1 cellular context compared by ENCODE assay signal in the genomic region with DNA sequence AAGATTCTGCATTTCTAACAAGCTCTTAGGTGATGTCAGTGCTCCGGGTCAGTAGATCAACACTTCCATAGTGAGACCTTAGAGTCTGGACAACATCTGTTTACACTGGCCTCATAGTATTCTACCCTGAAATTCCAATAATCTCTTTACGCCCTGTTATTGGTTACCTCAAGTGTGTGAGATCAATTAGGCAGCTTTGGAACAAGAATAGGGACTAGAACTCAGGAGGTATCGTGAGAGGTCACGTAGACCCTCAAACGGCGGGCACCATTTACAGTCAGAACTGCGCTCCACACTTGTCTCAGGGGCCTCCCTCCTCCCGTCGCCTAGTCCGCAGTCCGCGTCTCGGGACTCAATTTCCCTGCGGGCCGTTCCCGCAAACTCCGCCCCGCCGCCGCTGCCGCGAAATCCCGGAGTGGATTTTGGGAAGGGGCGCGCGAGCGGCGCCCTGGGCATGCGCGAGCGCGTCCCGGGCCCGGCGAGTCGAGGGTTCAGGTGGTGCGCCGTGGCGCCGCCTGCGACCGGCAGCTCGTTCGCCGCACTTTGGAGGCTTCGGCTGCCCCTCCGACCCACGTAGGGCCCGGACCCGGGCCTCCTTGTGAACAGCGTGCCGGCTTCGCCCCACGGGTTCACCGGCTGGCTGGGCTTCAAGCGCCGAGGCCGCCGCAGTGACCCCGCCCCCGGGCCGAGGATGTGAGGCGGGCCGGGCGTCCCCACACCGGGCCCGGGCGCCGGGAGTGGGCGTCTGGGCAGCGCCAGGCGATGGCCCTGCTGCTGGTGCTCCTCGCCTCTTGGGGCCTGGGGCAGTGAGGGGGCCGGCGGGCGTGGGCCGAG.
A peak's percentile ranks its signal among the peaks of the same experiment; 100 is the strongest.
TF ChIP-seq lines count a peak whose summit lies in the region.

A gene with protein sequence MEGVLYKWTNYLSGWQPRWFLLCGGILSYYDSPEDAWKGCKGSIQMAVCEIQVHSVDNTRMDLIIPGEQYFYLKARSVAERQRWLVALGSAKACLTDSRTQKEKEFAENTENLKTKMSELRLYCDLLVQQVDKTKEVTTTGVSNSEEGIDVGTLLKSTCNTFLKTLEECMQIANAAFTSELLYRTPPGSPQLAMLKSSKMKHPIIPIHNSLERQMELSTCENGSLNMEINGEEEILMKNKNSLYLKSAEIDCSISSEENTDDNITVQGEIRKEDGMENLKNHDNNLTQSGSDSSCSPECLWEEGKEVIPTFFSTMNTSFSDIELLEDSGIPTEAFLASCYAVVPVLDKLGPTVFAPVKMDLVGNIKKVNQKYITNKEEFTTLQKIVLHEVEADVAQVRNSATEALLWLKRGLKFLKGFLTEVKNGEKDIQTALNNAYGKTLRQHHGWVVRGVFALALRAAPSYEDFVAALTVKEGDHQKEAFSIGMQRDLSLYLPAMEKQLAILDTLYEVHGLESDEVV (plus strand): TSS at position 498 of the 834 bp plus-strand sequence. CDS start 351 bp downstream, outside the sequence.

TF ChIP-seq in K562, 482 proteins besides CTCF, POLR2A, EP300 and RAD21 (continued from another document and continues in another):
- no peak for TF ChIP-seq CUX1 (CRISPR knock-in tag; IDR thresholded peaks at IDR 0.05)
- TF ChIP-seq U2AF1 (optimal IDR thresholded peaks at IDR 0.05; ENCODE audit: low read depth, low read length), result peak; percentile 35
- TF ChIP-seq LCOR (CRISPR knock-in tag; IDR thresholded peaks at IDR 0.05), result no peak
- TF ChIP-seq BHLHE40 (IDR thresholded peaks at IDR 0.05; ENCODE audit: low read length), result peak; percentile 25; the same call in 1 of the 2 replicates
- TF ChIP-seq ZMIZ1 (IDR thresholded peaks at IDR 0.05; ENCODE audit: low read depth in 2 of 2, low read length in 2 of 2), result no peak; a peak in 1 of 4 replicates
- no peak for TF ChIP-seq BRCA1 (IDR thresholded peaks at IDR 0.05)
- no peak for TF ChIP-seq BRCA1 (CRISPR knock-in tag; IDR thresholded peaks at IDR 0.05)
- no peak for TF ChIP-seq SNRNP70 (optimal IDR thresholded peaks at IDR 0.05; ENCODE audit: low read depth, low read length)
- TF ChIP-seq RNF2 (IDR thresholded peaks at IDR 0.05), result peak; percentile 80
- TF ChIP-seq RBBP5 (IDR thresholded peaks at IDR 0.05; ENCODE audit: borderline replicate concordance, insufficient read depth, low read length, poor library complexity, severe bottlenecking), result peak; percentile 74
- peak; percentile 32 for TF ChIP-seq SMAD1 (IDR thresholded peaks at IDR 0.05; ENCODE audit: low read depth, low read length, partially characterized antibody)
- no peak; the same call in 1 of the 2 replicates for TF ChIP-seq CREB1 (IDR thresholded peaks at IDR 0.05)
- TF ChIP-seq CREB1 (CRISPR knock-in tag; IDR thresholded peaks at IDR 0.05), result peak; percentile 18; the same call in 1 of the 2 replicates
- TF ChIP-seq, protein P1, sequence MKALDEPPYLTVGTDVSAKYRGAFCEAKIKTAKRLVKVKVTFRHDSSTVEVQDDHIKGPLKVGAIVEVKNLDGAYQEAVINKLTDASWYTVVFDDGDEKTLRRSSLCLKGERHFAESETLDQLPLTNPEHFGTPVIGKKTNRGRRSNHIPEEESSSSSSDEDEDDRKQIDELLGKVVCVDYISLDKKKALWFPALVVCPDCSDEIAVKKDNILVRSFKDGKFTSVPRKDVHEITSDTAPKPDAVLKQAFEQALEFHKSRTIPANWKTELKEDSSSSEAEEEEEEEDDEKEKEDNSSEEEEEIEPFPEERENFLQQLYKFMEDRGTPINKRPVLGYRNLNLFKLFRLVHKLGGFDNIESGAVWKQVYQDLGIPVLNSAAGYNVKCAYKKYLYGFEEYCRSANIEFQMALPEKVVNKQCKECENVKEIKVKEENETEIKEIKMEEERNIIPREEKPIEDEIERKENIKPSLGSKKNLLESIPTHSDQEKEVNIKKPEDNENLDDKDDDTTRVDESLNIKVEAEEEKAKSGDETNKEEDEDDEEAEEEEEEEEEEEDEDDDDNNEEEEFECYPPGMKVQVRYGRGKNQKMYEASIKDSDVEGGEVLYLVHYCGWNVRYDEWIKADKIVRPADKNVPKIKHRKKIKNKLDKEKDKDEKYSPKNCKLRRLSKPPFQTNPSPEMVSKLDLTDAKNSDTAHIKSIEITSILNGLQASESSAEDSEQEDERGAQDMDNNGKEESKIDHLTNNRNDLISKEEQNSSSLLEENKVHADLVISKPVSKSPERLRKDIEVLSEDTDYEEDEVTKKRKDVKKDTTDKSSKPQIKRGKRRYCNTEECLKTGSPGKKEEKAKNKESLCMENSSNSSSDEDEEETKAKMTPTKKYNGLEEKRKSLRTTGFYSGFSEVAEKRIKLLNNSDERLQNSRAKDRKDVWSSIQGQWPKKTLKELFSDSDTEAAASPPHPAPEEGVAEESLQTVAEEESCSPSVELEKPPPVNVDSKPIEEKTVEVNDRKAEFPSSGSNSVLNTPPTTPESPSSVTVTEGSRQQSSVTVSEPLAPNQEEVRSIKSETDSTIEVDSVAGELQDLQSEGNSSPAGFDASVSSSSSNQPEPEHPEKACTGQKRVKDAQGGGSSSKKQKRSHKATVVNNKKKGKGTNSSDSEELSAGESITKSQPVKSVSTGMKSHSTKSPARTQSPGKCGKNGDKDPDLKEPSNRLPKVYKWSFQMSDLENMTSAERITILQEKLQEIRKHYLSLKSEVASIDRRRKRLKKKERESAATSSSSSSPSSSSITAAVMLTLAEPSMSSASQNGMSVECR (CRISPR knock-in tag; IDR thresholded peaks at IDR 0.05), result no peak
- no peak for TF ChIP-seq NFE2L1 (tag; IDR thresholded peaks at IDR 0.05; ENCODE audit: borderline replicate concordance, low read depth)
- peak; percentile 64; the same call in 1 of the 2 replicates for TF ChIP-seq ZNF263 (CRISPR knock-in tag; IDR thresholded peaks at IDR 0.05; ENCODE audit: borderline replicate concordance)
- TF ChIP-seq, protein P2, sequence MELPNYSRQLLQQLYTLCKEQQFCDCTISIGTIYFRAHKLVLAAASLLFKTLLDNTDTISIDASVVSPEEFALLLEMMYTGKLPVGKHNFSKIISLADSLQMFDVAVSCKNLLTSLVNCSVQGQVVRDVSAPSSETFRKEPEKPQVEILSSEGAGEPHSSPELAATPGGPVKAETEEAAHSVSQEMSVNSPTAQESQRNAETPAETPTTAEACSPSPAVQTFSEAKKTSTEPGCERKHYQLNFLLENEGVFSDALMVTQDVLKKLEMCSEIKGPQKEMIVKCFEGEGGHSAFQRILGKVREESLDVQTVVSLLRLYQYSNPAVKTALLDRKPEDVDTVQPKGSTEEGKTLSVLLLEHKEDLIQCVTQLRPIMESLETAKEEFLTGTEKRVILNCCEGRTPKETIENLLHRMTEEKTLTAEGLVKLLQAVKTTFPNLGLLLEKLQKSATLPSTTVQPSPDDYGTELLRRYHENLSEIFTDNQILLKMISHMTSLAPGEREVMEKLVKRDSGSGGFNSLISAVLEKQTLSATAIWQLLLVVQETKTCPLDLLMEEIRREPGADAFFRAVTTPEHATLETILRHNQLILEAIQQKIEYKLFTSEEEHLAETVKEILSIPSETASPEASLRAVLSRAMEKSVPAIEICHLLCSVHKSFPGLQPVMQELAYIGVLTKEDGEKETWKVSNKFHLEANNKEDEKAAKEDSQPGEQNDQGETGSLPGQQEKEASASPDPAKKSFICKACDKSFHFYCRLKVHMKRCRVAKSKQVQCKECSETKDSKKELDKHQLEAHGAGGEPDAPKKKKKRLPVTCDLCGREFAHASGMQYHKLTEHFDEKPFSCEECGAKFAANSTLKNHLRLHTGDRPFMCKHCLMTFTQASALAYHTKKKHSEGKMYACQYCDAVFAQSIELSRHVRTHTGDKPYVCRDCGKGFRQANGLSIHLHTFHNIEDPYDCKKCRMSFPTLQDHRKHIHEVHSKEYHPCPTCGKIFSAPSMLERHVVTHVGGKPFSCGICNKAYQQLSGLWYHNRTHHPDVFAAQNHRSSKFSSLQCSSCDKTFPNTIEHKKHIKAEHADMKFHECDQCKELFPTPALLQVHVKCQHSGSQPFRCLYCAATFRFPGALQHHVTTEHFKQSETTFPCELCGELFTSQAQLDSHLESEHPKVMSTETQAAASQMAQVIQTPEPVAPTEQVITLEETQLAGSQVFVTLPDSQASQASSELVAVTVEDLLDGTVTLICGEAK (IDR thresholded peaks at IDR 0.05), result peak; percentile 43; the same call in 1 of the 2 replicates
- TF ChIP-seq, protein P2 (CRISPR knock-in tag; IDR thresholded peaks at IDR 0.05), result no peak
- no peak for TF ChIP-seq ZNF561 (CRISPR knock-in tag; conservative IDR thresholded peaks at IDR 0.05)
- TF ChIP-seq ZSCAN32 (CRISPR knock-in tag; IDR thresholded peaks at IDR 0.05), result no peak
- peak in 2 of 3 experiments; percentile 47 to 66 for TF ChIP-seq YY1 (IDR thresholded peaks at IDR 0.05; ENCODE audit: borderline replicate concordance in 1 of 3, control insufficient read depth in 1 of 3, extremely low read depth in 1 of 3, insufficient read depth in 3 of 3, insufficient read length in 1 of 3, insufficient replicate concordance in 2 of 3, low read depth in 1 of 3, low read length in 2 of 3)
- no peak; the same call in 1 of the 2 replicates for TF ChIP-seq EP400 (IDR thresholded peaks at IDR 0.05)
- TF ChIP-seq ZNF780A (CRISPR knock-in tag; IDR thresholded peaks at IDR 0.05), result no peak
- TF ChIP-seq, protein P3, sequence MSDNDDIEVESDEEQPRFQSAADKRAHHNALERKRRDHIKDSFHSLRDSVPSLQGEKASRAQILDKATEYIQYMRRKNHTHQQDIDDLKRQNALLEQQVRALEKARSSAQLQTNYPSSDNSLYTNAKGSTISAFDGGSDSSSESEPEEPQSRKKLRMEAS (CRISPR knock-in tag; IDR thresholded peaks at IDR 0.05), result 0 out of 2 replicates have a peak, but pooled peaks have one; percentile 18
